In the genomic region with DNA sequence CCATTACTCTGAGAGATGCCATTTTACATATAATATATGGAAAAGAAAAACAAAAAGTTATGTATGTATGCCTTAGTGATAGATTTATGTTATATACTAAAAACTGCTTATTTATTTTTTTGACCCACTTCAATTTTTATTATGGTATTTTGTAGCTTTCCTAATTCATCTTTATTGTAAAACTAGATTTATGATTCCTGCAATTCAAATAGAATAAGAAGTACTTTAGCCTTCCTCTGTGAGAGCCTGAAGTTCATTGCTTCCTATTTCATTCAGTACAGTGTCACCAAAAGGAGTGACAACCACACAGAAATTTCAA, we compare ENCODE assay signal across 20 cellular contexts.
"Had no signal": no experiment of that assay in that cellular context is flagged by ENCODE, and none has a peak within 500 bp of the region (broad histone marks: within the 10 kb centered on the region; RNA-seq: fewer than 3 reads in every experiment).

No MANE protein-coding gene starts in this region.

- H3K4me1 Mint-ChIP-seq: activated naive CD8-positive, alpha-beta T cell treated with anti-CD3 and anti-CD28 coated beads, Interleukin-2, amount 50 U/mL, for 24 hours; stimulated activated naive B cell treated with anti-CD40 and anti-IgM and Interleukin-4, amounts not matched to agents 10 μg/mL and 1 μg/mL and 100 μg/mL, for 72 hours had no signal

- DNase-seq: activated CD4-positive, alpha-beta T cell treated with anti-CD3 and anti-CD28 coated beads for 1 hour; activated CD4-positive, alpha-beta T cell treated with anti-CD3 and anti-CD28 coated beads, Interleukin-2, amount 50 U/mL, for 1 hour; activated CD8-positive, alpha-beta T cell treated with anti-CD3 and anti-CD28 coated beads, Interleukin-2, amount 10 ng/mL, durations not matched to agents 7 days and 5 days; activated gamma-delta T cell; activated naive CD4-positive, alpha-beta T cell treated with anti-CD3 and anti-CD28 coated beads, Interleukin-2, amount 50 U/mL, for 16 hours; activated naive CD8-positive, alpha-beta T cell treated with anti-CD3 and anti-CD28 coated beads, Interleukin-2, amount 50 U/mL, for 24 hours; effector CD4-positive, alpha-beta T cell; foreskin melanocyte; glutamatergic neuron; left cardiac atrium; naive thymus-derived CD8-positive, alpha-beta T cell; pancreas; stimulated activated naive B cell treated with anti-CD40 and anti-IgM and Interleukin-4, amounts not matched to agents 10 μg/mL and 1 μg/mL and 100 μg/mL, for 72 hours; T-helper 1 cell had no signal

- H3K9me3 Mint-ChIP-seq: dendritic cell treated with granulocyte-macrophage colony-stimulating factor and Interleukin-4, amounts not matched to agents 40 ng/mL and 50 ng/mL, for 4 days; type B pancreatic cell had no signal

- H3K27ac ChIP-seq: neutrophil, pancreas had no signal

- H3K4me3 Mint-ChIP-seq: activated CD8-positive, alpha-beta T cell treated with anti-CD3 and anti-CD28 coated beads, Interleukin-2, amount 10 ng/mL, durations not matched to agents 7 days and 5 days; activated naive CD8-positive, alpha-beta T cell treated with anti-CD3 and anti-CD28 coated beads, Interleukin-2, amount 50 U/mL, for 24 hours; activated T-helper 1 cell treated with anti-CD3 and anti-CD28 coated beads, Interleukin-12 subunit alpha, Interleukin-12 subunit beta, Interleukin-2, Interleukin-4 antibody, amounts not matched to agents 30 ng/mL and 10 ng/mL and 1 ng/mL, durations not matched to agents 14 hours and 24 hours and 36 hours; dendritic cell treated with granulocyte-macrophage colony-stimulating factor and Interleukin-4, amounts not matched to agents 40 ng/mL and 50 ng/mL, for 4 days; naive thymus-derived CD8-positive, alpha-beta T cell; stimulated activated naive B cell treated with anti-CD40 and anti-IgM and Interleukin-4, amounts not matched to agents 10 μg/mL and 1 μg/mL and 100 μg/mL, for 72 hours; type B pancreatic cell had no signal

- H3K9me3 ChIP-seq: neutrophil, pancreas had no signal

- H3K36me3 ChIP-seq: neutrophil, pancreas had no signal

- H3K27ac Mint-ChIP-seq: activated CD8-positive, alpha-beta T cell treated with anti-CD3 and anti-CD28 coated beads, Interleukin-2, amount 10 ng/mL, durations not matched to agents 7 days and 5 days; activated naive CD8-positive, alpha-beta T cell treated with anti-CD3 and anti-CD28 coated beads, Interleukin-2, amount 50 U/mL, for 24 hours; activated T-helper 1 cell treated with anti-CD3 and anti-CD28 coated beads, Interleukin-12 subunit alpha, Interleukin-12 subunit beta, Interleukin-2, Interleukin-4 antibody, amounts not matched to agents 30 ng/mL and 10 ng/mL and 1 ng/mL, durations not matched to agents 14 hours and 24 hours and 36 hours; dendritic cell treated with granulocyte-macrophage colony-stimulating factor and Interleukin-4, amounts not matched to agents 40 ng/mL and 50 ng/mL, for 4 days; stimulated activated naive B cell treated with anti-CD40 and anti-IgM and Interleukin-4, amounts not matched to agents 10 μg/mL and 1 μg/mL and 100 μg/mL, for 72 hours; type B pancreatic cell had no signal

- H3K27me3 ChIP-seq: neutrophil, pancreas had no signal

- H3K4me1 ChIP-seq: pancreas had no signal

- ATAC-seq: activated CD8-positive, alpha-beta T cell treated with anti-CD3 and anti-CD28 coated beads, Interleukin-2, amount 10 ng/mL, durations not matched to agents 7 days and 5 days; activated naive CD8-positive, alpha-beta T cell treated with anti-CD3 and anti-CD28 coated beads, Interleukin-2, amount 50 U/mL, for 24 hours; naive thymus-derived CD8-positive, alpha-beta T cell; stimulated activated naive B cell treated with anti-CD40 and anti-IgM and Interleukin-4, amounts not matched to agents 10 μg/mL and 1 μg/mL and 100 μg/mL, for 72 hours had no signal

- H3K4me3 ChIP-seq: lung, pancreas, skin epidermis had no signal

- H3K27me3 Mint-ChIP-seq: activated naive CD8-positive, alpha-beta T cell treated with anti-CD3 and anti-CD28 coated beads, Interleukin-2, amount 50 U/mL, for 24 hours; dendritic cell treated with granulocyte-macrophage colony-stimulating factor and Interleukin-4, amounts not matched to agents 40 ng/mL and 50 ng/mL, for 4 days; naive thymus-derived CD8-positive, alpha-beta T cell; stimulated activated naive B cell treated with anti-CD40 and anti-IgM and Interleukin-4, amounts not matched to agents 10 μg/mL and 1 μg/mL and 100 μg/mL, for 72 hours; type B pancreatic cell had no signal
